Comparison of ENCODE assay signal across 23 cellular contexts in genomic region chr3:110301781-110302180, GRCh38.
"Had no signal": no experiment of that assay in that cellular context is flagged by ENCODE, and none has a peak within 500 bp of the region (broad histone marks: within the 10 kb centered on the region; RNA-seq: fewer than 3 reads in every experiment).

No MANE protein-coding gene starts in this region.

- H3K4me3 Mint-ChIP-seq: IgD-negative memory B cell had no signal

- ATAC-seq: HepG2, K562, Panc1, PC-3 had no signal

- H3K9ac ChIP-seq: KMS-11 had no signal

- H3K4me2 ChIP-seq: KMS-11 had no signal

- H3K27ac Mint-ChIP-seq: IgD-negative memory B cell had no signal

- DNase-seq: Kasumi-1, MM.1S, NCI-H1092 treated with DMSO at 0.1 percent for 48 hours, NCI-H1436, NCI-H187, NCI-H2029, NCI-H2081 treated with DMSO at 0.1 percent for 48 hours, NCI-H2171, NCI-H226, NCI-H446, NCI-H510A, NCI-H524 treated with DMSO at 0.1 percent for 48 hours, NCI-H69, NCI-H774, PC-3, SHP77, SW 1271 had no signal

- H3K27ac ChIP-seq: KMS-11, RWPE1 had no signal

- H3K4me3 ChIP-seq: K562 had no signal

- H3K27me3 Mint-ChIP-seq: IgD-negative memory B cell had no signal

- H3K4me1 Mint-ChIP-seq: IgD-negative memory B cell had no signal
